10 cellular contexts compared by ENCODE assay signal in the genomic region with DNA sequence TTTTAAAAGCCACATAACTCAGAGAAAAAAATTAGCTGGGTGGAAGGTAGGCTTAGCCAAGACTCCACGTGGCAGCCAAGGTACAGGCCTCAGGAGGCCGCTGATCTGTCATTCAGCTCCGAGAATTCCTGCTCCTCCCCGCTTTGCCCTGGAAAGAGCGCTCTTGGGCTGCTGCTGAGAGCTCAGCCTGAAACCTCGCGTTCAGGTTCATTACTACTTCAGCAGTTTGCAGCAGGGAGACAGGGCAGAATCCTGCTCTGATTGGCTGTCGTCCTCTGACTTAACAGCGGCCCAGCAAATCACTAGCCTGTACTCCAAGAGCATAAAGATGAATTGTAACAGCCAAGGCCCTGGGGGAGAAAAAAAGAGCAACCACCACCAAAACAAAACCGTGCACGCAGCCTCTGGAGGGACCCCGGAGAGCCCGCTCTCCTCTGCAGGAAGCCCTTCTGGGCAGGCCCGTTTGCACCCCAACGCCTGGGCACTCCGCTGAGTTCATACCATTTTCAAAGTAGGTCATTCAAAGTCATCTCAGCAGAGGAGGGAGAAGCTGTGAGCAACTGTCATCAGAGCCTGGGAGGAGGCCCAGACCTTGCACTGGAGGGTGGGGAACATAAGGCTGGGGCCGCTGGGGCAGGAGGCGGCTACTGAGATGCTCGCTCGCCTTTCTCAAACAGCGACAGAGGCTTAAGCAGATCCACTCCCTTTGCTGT. TPM values are rescaled to one million over a fixed set of nuclear protein-coding genes. Genes with fewer than 3 reads are reported as not detected.
DNase-seq lines count a peak whose midpoint lies in the region; ATAC-seq and TF ChIP-seq lines count a peak whose summit lies in the region.
"Had no signal": no experiment of that assay in that cellular context is flagged by ENCODE, and none has a peak within 500 bp of the region (broad histone marks: within the 10 kb centered on the region; RNA-seq: fewer than 3 reads in every experiment).

No MANE protein-coding gene starts in this region.

- TF ChIP-seq CTCF in fibroblast of the aortic adventitia (IDR thresholded peaks at IDR 0.05; ENCODE audit: insufficient read depth, low read length) (no peak), thyroid gland (IDR thresholded peaks at IDR 0.05) (no peak), osteocyte (IDR thresholded peaks at IDR 0.05) (no peak)

- peaks cover 0 to 7% of the 10 kb centered on the region in 2 donors for H3K4me1 Mint-ChIP-seq in natural killer cell treated with Interleukin-12 subunit alpha and Interleukin-12 subunit beta and Interleukin-15 and Interleukin-18, amount 100 ng/mL, for 72 hours (ENCODE audit: low read depth in 2 of 2)
- H3K4me1 Mint-ChIP-seq in osteocyte (ENCODE audit: unreplicated experiment) = peaks cover 35% of the 10 kb centered on the region

- peaks cover 0 to 8% of the 10 kb centered on the region in 2 donors for H3K27me3 Mint-ChIP-seq in natural killer cell treated with Interleukin-12 subunit alpha and Interleukin-12 subunit beta and Interleukin-15 and Interleukin-18, amount 100 ng/mL, for 72 hours
- H3K27me3 Mint-ChIP-seq in osteocyte (ENCODE audit: unreplicated experiment) = no peaks in the 10 kb centered on the region

- intact Hi-C loops in thyroid gland (cut with DNase I) = no loop called here

- TF ChIP-seq POLR2A in thyroid gland (IDR thresholded peaks at IDR 0.05) = no peak

- H3K4me3 Mint-ChIP-seq in natural killer cell treated with Interleukin-12 subunit alpha and Interleukin-12 subunit beta and Interleukin-15 and Interleukin-18, amount 100 ng/mL, for 72 hours = no peak overlapping the region
- H3K4me3 Mint-ChIP-seq in osteocyte (ENCODE audit: unreplicated experiment) = no peak overlapping the region
- H3K4me3 Mint-ChIP-seq: effector memory CD8-positive, alpha-beta T cell had no signal

- H3K9me3 ChIP-seq in thyroid gland = no peaks in the 10 kb centered on the region

- peaks cover 0 to 7% of the 10 kb centered on the region in 2 donors for H3K4me1 ChIP-seq in thyroid gland

- WGBS in thyroid gland, 2 donors = 43 to 44% methylated on average over 18 to 21 of the region's 21 CpGs

- H3K27ac Mint-ChIP-seq in natural killer cell treated with Interleukin-12 subunit alpha and Interleukin-12 subunit beta and Interleukin-15 and Interleukin-18, amount 100 ng/mL, for 72 hours = no peak overlapping the region
- no peak overlapping the region for H3K27ac Mint-ChIP-seq in osteocyte (ENCODE audit: unreplicated experiment)
- H3K27ac Mint-ChIP-seq: effector memory CD8-positive, alpha-beta T cell had no signal

- H3K4me3 ChIP-seq in fibroblast of the aortic adventitia (ENCODE audit: low read depth, low read length) (no peak overlapping the region), thyroid gland (replicated peaks in 1 of 3) (no peak overlapping the region)

- H3K27me3 ChIP-seq in thyroid gland = no peaks in the 10 kb centered on the region

- no peaks in the 10 kb centered on the region for H3K36me3 Mint-ChIP-seq in natural killer cell treated with Interleukin-12 subunit alpha and Interleukin-12 subunit beta and Interleukin-15 and Interleukin-18, amount 100 ng/mL, for 72 hours
- H3K36me3 Mint-ChIP-seq in osteocyte (ENCODE audit: unreplicated experiment) = no peaks in the 10 kb centered on the region

- DNase-seq in SK-MEL-5 (ENCODE audit: low read depth, low spot score) (peak; percentile 20), fibroblast of the aortic adventitia (ENCODE audit: low read depth) (peak; percentile 53), lung microvascular endothelial cell (ENCODE audit: low read depth in 2 of 2) (peak; percentile 52 to 55), thyroid gland (peak; percentile 54 to 56), GOT3 (lab: John Stamatoyannopoulos, UW) (no peak), osteocyte (ENCODE audit: extremely low spot score, unreplicated experiment) (no peak)
- DNase-seq in natural killer cell treated with Interleukin-12 subunit alpha and Interleukin-12 subunit beta and Interleukin-15 and Interleukin-18, amount 100 ng/mL, for 72 hours (ENCODE audit: low spot score) = no peak
- DNase-seq: effector memory CD8-positive, alpha-beta T cell; HCEC 1CT had no signal

- in situ Hi-C loops in SK-MEL-5 (cut with HindIII; ENCODE audit: low pct_unique_long_range_greater_than_20kb, low sequenced_read_pairs) = no loop called here

- no peaks in the 10 kb centered on the region for H3K9me3 Mint-ChIP-seq in natural killer cell treated with Interleukin-12 subunit alpha and Interleukin-12 subunit beta and Interleukin-15 and Interleukin-18, amount 100 ng/mL, for 72 hours
- no peaks in the 10 kb centered on the region for H3K9me3 Mint-ChIP-seq in osteocyte (ENCODE audit: unreplicated experiment)
- H3K9me3 Mint-ChIP-seq: effector memory CD8-positive, alpha-beta T cell had no signal

- H3K36me3 ChIP-seq in thyroid gland = no peaks in the 10 kb centered on the region

- ATAC-seq in natural killer cell treated with Interleukin-12 subunit alpha and Interleukin-12 subunit beta and Interleukin-15 and Interleukin-18, amount 100 ng/mL, for 72 hours = no peak
- ATAC-seq in GM21619 (IDR thresholded peaks at IDR 0.05; ENCODE audit: unreplicated experiment) = no peak
- ATAC-seq: effector memory CD8-positive, alpha-beta T cell had no signal

- no peak overlapping the region for H3K27ac ChIP-seq in thyroid gland

RNA-seq across cellular contexts. Expression of gene ATXN1, which starts 42.2 kb away (rescaled TPM):
- 13.4 and 17.2 TPM in 2 replicates for total RNA-seq in SK-MEL-5 (2014; rRNA removed; shearing (Covaris generic))
- 9.8 and 20.6 TPM in 2 replicates for polyA plus RNA-seq in SK-MEL-5 (2015; cell fraction: cytosol; rRNA removed)
- 36.2 and 46.0 TPM in 2 replicates for polyA plus RNA-seq in SK-MEL-5 (2015; cell fraction: nucleus; rRNA removed)
- total RNA-seq in fibroblast of the aortic adventitia (ENCODE audit: low replicate concordance) (31.8 and 39.3 TPM in 2 replicates), lung microvascular endothelial cell (8.7 and 9.1 TPM in 2 replicates), thyroid gland (10 to 100 TPM; 62.1 to 88.1 (median 83.0) TPM), osteocyte (51.6 and 54.4 TPM in 2 replicates)
- total RNA-seq in natural killer cell treated with Interleukin-12 subunit alpha and Interleukin-12 subunit beta and Interleukin-15 and Interleukin-18, amount 100 ng/mL, for 72 hours = 100 to 1,000 TPM in 1 of 2 donors, 10 to 100 TPM in 1; 56.4 to 103 TPM

Comparison
In these comparisons a context has a peak if more than half of its experiments do, and no peak if none do; other contexts are left out.
1. DNase-seq: peak in SK-MEL-5 (single experiment), fibroblast of the aortic adventitia (single experiment), lung microvascular endothelial cell (2 of 2) and thyroid gland (2 of 2); none in natural killer cell treated with Interleukin-12 subunit alpha and Interleukin-12 subunit beta and Interleukin-15 and Interleukin-18, amount 100 ng/mL, for 72 hours (single experiment), GOT3 (single experiment) and osteocyte (single experiment).